ENCODE assay signal across 9 cellular contexts in the genomic region with DNA sequence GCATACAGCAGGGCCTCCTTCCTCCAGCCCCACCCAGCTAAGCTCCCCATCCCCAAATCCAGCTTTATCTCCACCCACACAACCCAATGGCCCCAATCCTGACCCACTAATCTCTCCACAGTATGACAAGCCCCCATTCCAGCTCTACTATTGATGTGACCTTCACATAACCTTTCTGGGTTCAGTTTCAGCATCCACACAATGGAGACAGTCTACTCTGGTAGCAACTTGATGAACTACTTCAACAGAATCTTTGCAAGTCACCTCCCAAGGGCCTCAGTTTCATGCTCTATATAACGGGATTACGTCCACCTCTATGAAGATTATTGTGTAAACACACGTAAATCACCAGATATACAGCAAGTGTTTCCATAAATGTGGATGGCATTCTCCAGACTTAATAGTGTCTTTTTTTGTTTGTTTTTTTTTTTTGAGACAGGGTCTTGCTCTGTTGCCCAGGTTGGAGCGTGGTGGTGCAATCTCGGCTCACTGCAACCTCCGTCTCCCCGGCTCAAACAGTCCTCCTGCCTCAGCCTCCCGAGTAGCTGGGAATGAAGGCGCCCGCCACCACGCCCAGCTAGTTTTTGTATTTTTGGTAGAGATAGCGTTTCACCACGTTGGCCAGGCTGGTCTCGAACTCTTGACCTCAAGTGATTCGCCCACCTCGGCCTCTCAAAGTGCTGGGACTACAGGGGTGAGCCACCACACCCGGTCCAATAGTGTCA. TPM values are rescaled to one million over a fixed set of nuclear protein-coding genes. Genes with fewer than 3 reads are reported as not detected.
DNase-seq lines count a peak whose midpoint lies in the region; ATAC-seq and TF ChIP-seq lines count a peak whose summit lies in the region.
"Had no signal": no experiment of that assay in that cellular context is flagged by ENCODE, and none has a peak within 500 bp of the region (broad histone marks: within the 10 kb centered on the region; RNA-seq: fewer than 3 reads in every experiment).

No MANE protein-coding gene starts in this region.

- H3K9ac ChIP-seq in MM.1S (ENCODE audit: low read length): peak overlapping the region; percentile 96; the same call in 1 of the 2 replicates

- peak overlapping the region; percentile 88 for H3K4me3 Mint-ChIP-seq in CD4-positive, alpha-beta T cell
- H3K4me3 Mint-ChIP-seq in nephron: peak overlapping the region in 2 of 3 experiments; percentile 91 to 93

- peaks cover 54% of the 10 kb centered on the region for H3K79me2 ChIP-seq in MM.1S (ENCODE audit: low read length)

- H3K36me3 Mint-ChIP-seq in CD4-positive, alpha-beta T cell (ENCODE audit: low read depth): no peaks in the 10 kb centered on the region
- H3K36me3 Mint-ChIP-seq in nephron (ENCODE audit: low read depth): peaks cover 4% of the 10 kb centered on the region

- DNase-seq in CD4-positive, alpha-beta T cell: no peak
- DNase-seq in MM.1S: no peak
- no peak for DNase-seq in coronary artery (ENCODE audit: low spot score)
- no peak for DNase-seq in left lobe of liver (ENCODE audit: low spot score)
- DNase-seq in NOMO-1 treated with DMSO at 0.1 percent for 48 hours (lab: John Stamatoyannopoulos, UW; ENCODE audit: unreplicated experiment): no peak

- no peaks in the 10 kb centered on the region for H3K9me2 ChIP-seq in MM.1S (replicated peaks; ENCODE audit: insufficient read depth, low read length)

- H3K27ac Mint-ChIP-seq in CD4-positive, alpha-beta T cell: peak overlapping the region; percentile 80
- peak overlapping the region; percentile 87 to 92 (median 92) for H3K27ac Mint-ChIP-seq in nephron

- no peaks in the 10 kb centered on the region for H3K27me3 ChIP-seq in CD4-positive, alpha-beta T cell (ENCODE audit: control insufficient read depth, insufficient read depth, low read length)
- no peaks in the 10 kb centered on the region for H3K27me3 ChIP-seq in MM.1S (replicated peaks; ENCODE audit: insufficient read depth, low read length)
- H3K27me3 ChIP-seq: neutrophil had no signal

- H3K4me1 Mint-ChIP-seq in CD4-positive, alpha-beta T cell (ENCODE audit: low read depth): peaks cover 11% of the 10 kb centered on the region
- H3K4me1 Mint-ChIP-seq in nephron: peaks cover 10% of the 10 kb centered on the region

- H3K27me3 Mint-ChIP-seq in CD4-positive, alpha-beta T cell: no peaks in the 10 kb centered on the region
- H3K27me3 Mint-ChIP-seq in nephron (ENCODE audit: low read depth): peaks cover 6% of the 10 kb centered on the region

- H3F3A ChIP-seq in MM.1S (ENCODE audit: insufficient read depth, low read length): no peaks in the 10 kb centered on the region

- ATAC-seq in CD4-positive, alpha-beta T cell (ENCODE audit: poor library complexity): no peak
- ATAC-seq in left lobe of liver (no peak), GM18520 (IDR thresholded peaks at IDR 0.05; ENCODE audit: unreplicated experiment) (no peak), GM21723 (IDR thresholded peaks at IDR 0.05; ENCODE audit: unreplicated experiment) (no peak)

- H4K20me1 ChIP-seq in MM.1S (ENCODE audit: insufficient read depth, low read length): no peaks in the 10 kb centered on the region

- no peaks in the 10 kb centered on the region for H3K9me3 ChIP-seq in CD4-positive, alpha-beta T cell (ENCODE audit: control insufficient read depth, low read length)
- H3K9me3 ChIP-seq in MM.1S (replicated peaks; ENCODE audit: insufficient read depth, low read length): no peaks in the 10 kb centered on the region
- H3K9me3 ChIP-seq: neutrophil had no signal

- CTCF ChIA-PET in CD4-positive, alpha-beta T cell (lab: Charles Lee): interaction anchor here (3.2 kb wide), 1 partner anchor 11 kb away, joined by 38 read pairs; no protein-coding TSS in a partner anchor

- H3K4me3 ChIP-seq in MM.1S (ENCODE audit: low read length) (peak overlapping the region; percentile 91), coronary artery (peak overlapping the region; percentile 83)

- H3K27ac ChIP-seq in CD4-positive, alpha-beta T cell (ENCODE audit: low read depth, low read length): no peak overlapping the region
- H3K27ac ChIP-seq in MM.1S (ENCODE audit: low read length): no peak overlapping the region
- H3K27ac ChIP-seq in coronary artery: peak overlapping the region in 1 of 2 donors; percentile 80

- no peaks in the 10 kb centered on the region for H3K36me3 ChIP-seq in MM.1S (replicated peaks; ENCODE audit: insufficient read depth, low read length)
- H3K36me3 ChIP-seq: neutrophil had no signal

- H3K4me2 ChIP-seq in MM.1S (ENCODE audit: low read depth, low read length): peak overlapping the region; percentile 87

- intact Hi-C loops in CD4-positive, alpha-beta T cell (cut with DNase I, micrococcal nuclease): loop anchor here in 1 of 2 experiments (2.0 to 10.0 kb wide), 14 partner anchors 61 to 1653 kb away; a partner anchor contains a TSS

- no peaks in the 10 kb centered on the region for H3K9me3 Mint-ChIP-seq in CD4-positive, alpha-beta T cell
- no peaks in the 10 kb centered on the region for H3K9me3 Mint-ChIP-seq in nephron

- POLR2A ChIA-PET in CD4-positive, alpha-beta T cell (lab: Charles Lee): interaction anchor here (1.4 to 2.3 kb wide), 3 partner anchors 10 to 976 kb away, joined by 3 to 30 read pairs (median 20); a partner anchor contains a TSS

- no peak for TF ChIP-seq CTCF in CD4-positive, alpha-beta T cell (IDR thresholded peaks at IDR 0.05)
- no peak for TF ChIP-seq CTCF in MM.1S (IDR thresholded peaks at IDR 0.05; ENCODE audit: low read length)
- TF ChIP-seq CTCF in coronary artery (IDR thresholded peaks at IDR 0.05): no peak
- TF ChIP-seq CTCF in nephron (IDR thresholded peaks at IDR 0.05; ENCODE audit: unreplicated experiment in 3 of 3): no peak

- peak overlapping the region; percentile 81; the same call in 1 of the 2 replicates for H2AFZ ChIP-seq in MM.1S (ENCODE audit: low read length)

- H3K4me1 ChIP-seq in MM.1S (ENCODE audit: low read length): peaks cover 16% of the 10 kb centered on the region

RNA-seq across cellular contexts. Expression of a gene that starts 1.4 kb away (rescaled TPM):
- total RNA-seq in CD4-positive, alpha-beta T cell: 10 to 100 TPM; 16.7 to 16.9 TPM
- total RNA-seq in left lobe of liver: 115 TPM
